In the genomic region with DNA sequence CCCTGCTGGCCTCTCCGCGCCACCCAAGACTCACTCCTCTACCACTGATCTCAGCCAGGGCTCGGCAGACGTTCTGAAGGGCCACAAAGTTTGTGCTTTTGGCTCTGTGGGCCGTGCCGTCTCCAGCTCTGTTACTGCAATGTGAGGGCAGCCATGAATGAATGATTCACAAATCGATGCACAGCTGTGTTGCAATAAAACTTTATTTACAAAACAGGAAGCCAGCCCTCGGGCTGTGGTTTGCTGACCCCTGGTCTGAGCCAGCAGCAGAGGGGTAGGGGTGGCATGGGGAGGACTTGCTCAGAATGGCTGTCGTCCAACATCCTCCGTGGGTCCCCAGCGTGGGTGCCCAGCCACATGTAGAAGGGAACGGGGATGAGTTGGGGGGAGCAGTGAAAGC, we compare ENCODE assay signal across 9 cellular contexts.
"Had no signal": no experiment of that assay in that cellular context is flagged by ENCODE, and none has a peak within 500 bp of the region (broad histone marks: within the 10 kb centered on the region; RNA-seq: fewer than 3 reads in every experiment).

No MANE protein-coding gene starts in this region.

- H3K9me3 ChIP-seq: ascending aorta, esophagus squamous epithelium, mucosa of descending colon, sigmoid colon, uterus had no signal

- H3K27me3 ChIP-seq: ascending aorta, brain microvascular endothelial cell, esophagus squamous epithelium, sigmoid colon, uterus had no signal

- DNase-seq: esophagus squamous epithelium had no signal

- H3K4me3 ChIP-seq: ascending aorta, esophagus squamous epithelium, mucosa of descending colon, sigmoid colon, uterus had no signal

- H3K27ac ChIP-seq: ascending aorta, brain microvascular endothelial cell, epithelial cell of prostate, sigmoid colon, uterus had no signal

- H3K36me3 ChIP-seq: ascending aorta, brain microvascular endothelial cell, uterus had no signal

- FAIRE-seq: endometrium, small intestine had no signal
